ENCODE assay signal across 15 cellular contexts in genomic region chr22:20039683-20040325, GRCh38. TPM values are rescaled to one million over a fixed set of nuclear protein-coding genes. Genes with fewer than 3 reads are reported as not detected.
DNase-seq lines count a peak whose midpoint lies in the region; ATAC-seq and TF ChIP-seq lines count a peak whose summit lies in the region.
"Had no signal": no experiment of that assay in that cellular context is flagged by ENCODE, and none has a peak within 500 bp of the region (broad histone marks: within the 10 kb centered on the region; RNA-seq: fewer than 3 reads in every experiment).

No MANE protein-coding gene starts in this region.

- H3K4me1 ChIP-seq in heart right ventricle, result peaks cover 0 to 33% (median 11%) of the 10 kb centered on the region in 9 donors
- H3K4me1 ChIP-seq: Peyer's patch had no signal

- H3K9me3 Mint-ChIP-seq in brain, result no peaks in the 10 kb centered on the region
- H3K9me3 Mint-ChIP-seq: CD4-positive, alpha-beta T cell had no signal

- H3K4me3 ChIP-seq in heart right ventricle, result no peak overlapping the region
- H3K4me3 ChIP-seq: GM23248, Peyer's patch had no signal

- H3K9me3 ChIP-seq in heart right ventricle, result no peaks in the 10 kb centered on the region
- H3K9me3 ChIP-seq: Peyer's patch had no signal

- DNase-seq in Right ventricle myocardium inferior (ENCODE audit: missing footprints), result peak; percentile 58
- DNase-seq in heart right ventricle, result no peak
- DNase-seq in NCI-H446 treated with DMSO at 0.1 percent for 48 hours (lab: John Stamatoyannopoulos, UW), result peak; percentile 23
- DNase-seq in hippocampal formation (lab: John Stamatoyannopoulos, UW), result no peak
- no peak for DNase-seq in cerebellum (ENCODE audit: low spot score)
- DNase-seq: CD4-positive, alpha-beta T cell; GM23248; NCI-H2029; NCI-H2227 treated with DMSO at 0.1 percent for 48 hours; NCI-H82; Peyer's patch; SHP77 had no signal

- no peaks in the 10 kb centered on the region for H3K27me3 Mint-ChIP-seq in brain
- H3K27me3 Mint-ChIP-seq: CD4-positive, alpha-beta T cell had no signal

- ATAC-seq in Right ventricle myocardium inferior (no peak), heart right ventricle (no peak), HG02571 (IDR thresholded peaks at IDR 0.05; ENCODE audit: unreplicated experiment) (no peak), GM18909 (IDR thresholded peaks at IDR 0.05; ENCODE audit: poor library complexity, unreplicated experiment) (no peak)

- H3K36me3 ChIP-seq in heart right ventricle, result peaks cover 0 to 87% (median 33%) of the 10 kb centered on the region in 9 donors

- peaks cover 13% of the 10 kb centered on the region for H3K36me3 Mint-ChIP-seq in brain

- no peak overlapping the region for H3K27ac ChIP-seq in heart right ventricle
- H3K27ac ChIP-seq: GM23248, Peyer's patch had no signal

- H3K27ac Mint-ChIP-seq in brain, result peak overlapping the region in 3 of 5 experiments; percentile 64 to 88 (median 73)
- H3K27ac Mint-ChIP-seq: CD4-positive, alpha-beta T cell had no signal

- TF ChIP-seq CTCF in heart right ventricle (IDR thresholded peaks at IDR 0.05) (no peak), brain (conservative IDR thresholded peaks at IDR 0.05) (no peak)

- no peak overlapping the region for H3K4me3 Mint-ChIP-seq in brain
- H3K4me3 Mint-ChIP-seq: CD4-positive, alpha-beta T cell had no signal

- H3K27me3 ChIP-seq in heart right ventricle, result no peaks in the 10 kb centered on the region
- H3K27me3 ChIP-seq: Peyer's patch had no signal

- 90 to 94% methylated on average over 9 of the region's 9 CpGs for WGBS in heart right ventricle, 2 donors

- intact Hi-C loops in Right ventricle myocardium inferior (cut with DNase I), result no loop called here
- intact Hi-C loops in heart right ventricle (cut with DNase I), result no loop called here

- H3K4me1 Mint-ChIP-seq in brain, result peaks cover 19% of the 10 kb centered on the region

RNA-seq across cellular contexts. Expression of gene TANGO2, which starts 18.9 kb away (rescaled TPM):
- total RNA-seq in Right ventricle myocardium inferior (54.6 TPM), heart right ventricle (100 to 1,000 TPM in 3 of 10 donors, 10 to 100 TPM in 7; 51.6 to 139 (median 94.2) TPM), cerebellum (12.4 TPM)
- polyA plus RNA-seq in heart right ventricle (10 to 100 TPM; 34.1 to 65.8 TPM), brain (ENCODE audit: insufficient read depth, low read depth, low replicate concordance) (22.2 TPM)

RNA-seq across cellular contexts. Expression of gene ARVCF, which starts 23.2 kb away (rescaled TPM):
- 30.5 TPM for total RNA-seq in Right ventricle myocardium inferior
- 10 to 100 TPM; 22.2 to 53.5 (median 32.1) TPM for total RNA-seq in heart right ventricle
- 10 to 100 TPM; 26.8 to 58.9 TPM for polyA plus RNA-seq in heart right ventricle
- 43.9 TPM for polyA plus RNA-seq in brain (ENCODE audit: insufficient read depth, low read depth, low replicate concordance)
- total RNA-seq in cerebellum, result 64.5 TPM

RNA-seq across cellular contexts. Expression of gene DGCR8, which starts 40.2 kb away (rescaled TPM):
- total RNA-seq in Right ventricle myocardium inferior (18.0 TPM), heart right ventricle (10 to 100 TPM; 11.4 to 20.0 (median 14.0) TPM), cerebellum (45.4 TPM)
- polyA plus RNA-seq in heart right ventricle (10 to 100 TPM in 1 of 2 donors, 1 to 10 TPM in 1; 8.3 to 26.3 TPM), brain (ENCODE audit: insufficient read depth, low read depth, low replicate concordance) (18.9 TPM)

Comparison
In these comparisons a context has a peak if more than half of its experiments do, and no peak if none do; other contexts are left out.
1. DNase-seq: peak in Right ventricle myocardium inferior (single experiment) and NCI-H446 treated with DMSO at 0.1 percent for 48 hours (single experiment); none in heart right ventricle (0 of 2), hippocampal formation (0 of 2) and cerebellum (single experiment).